25 cellular contexts compared by ENCODE assay signal in genomic region chr6:2488578-2488977, GRCh38.
"Had no signal": no experiment of that assay in that cellular context is flagged by ENCODE, and none has a peak within 500 bp of the region (broad histone marks: within the 10 kb centered on the region; RNA-seq: fewer than 3 reads in every experiment).

No MANE protein-coding gene starts in this region.

- ATAC-seq: stimulated activated effector memory CD8-positive, alpha-beta T cell treated with anti-CD3 and anti-CD28 coated beads, Interleukin-12 subunit alpha, Interleukin-12 subunit beta, amount 100 ng/mL, for 72 hours; stimulated activated memory B cell treated with anti-CD40 and anti-IgM and Interleukin-4, amounts not matched to agents 10 μg/mL and 1 μg/mL and 100 μg/mL, for 72 hours; stimulated activated naive B cell treated with anti-CD40 and anti-IgM and Interleukin-4, amounts not matched to agents 10 μg/mL and 1 μg/mL and 100 μg/mL, for 72 hours; stimulated activated naive CD8-positive, alpha-beta T cell treated with anti-CD3 and anti-CD28 coated beads, Interleukin-15, amount 100 ng/mL, for 72 hours; stimulated activated naive CD8-positive, alpha-beta T cell treated with anti-CD3 and anti-CD28 coated beads, Interleukin-15, Interleukin-2, amounts not matched to agents 100 U/mL and 50 U/mL, for 24 hours had no signal

- H3K36me3 ChIP-seq: stomach, suprapubic skin, thoracic aorta, thyroid gland, tibial artery, tibial nerve, transverse colon, upper lobe of left lung, uterus, vagina had no signal

- H3K27ac ChIP-seq: stomach, suprapubic skin, testis, thoracic aorta, thyroid gland, tibial artery, tibial nerve, transverse colon, upper lobe of left lung, uterus, vagina had no signal

- H3K9me3 ChIP-seq: suprapubic skin, testis, thoracic aorta, thyroid gland, tibial artery, tibial nerve, upper lobe of left lung, uterus, vagina had no signal

- H3K27me3 ChIP-seq: stomach, suprapubic skin, testis, thyroid gland, tibial artery, tibial nerve, transverse colon, upper lobe of left lung, uterus, vagina had no signal

- DNase-seq: stimulated activated CD4-positive, alpha-beta T cell treated with anti-CD3 and anti-CD28 coated beads, Interleukin-2, amount 100 ng/mL, for 24 hours; stimulated activated CD4-positive, alpha-beta T cell treated with anti-CD3 and anti-CD28 coated beads, Interleukin-2, amount 100 ng/mL, for 48 hours; stimulated activated CD4-positive, alpha-beta T cell treated with anti-CD3 and anti-CD28 coated beads, Interleukin-4, amount 100 ng/mL, for 1 hour; stimulated activated CD4-positive, alpha-beta T cell treated with anti-CD3 and anti-CD28 coated beads, Interleukin-4, amount 100 ng/mL, for 24 hours; stimulated activated CD4-positive, alpha-beta T cell treated with anti-CD3 and anti-CD28 coated beads, Interleukin-4, amount 100 ng/mL, for 4 hours; stimulated activated CD8-positive, alpha-beta memory T cell treated with anti-CD3 and anti-CD28 coated beads, Interleukin-4, amount 100 ng/mL, for 48 hours; stimulated activated naive B cell treated with anti-CD40 and anti-IgM and Interleukin-4, amounts not matched to agents 10 μg/mL and 1 μg/mL and 100 μg/mL, for 72 hours; stimulated activated naive CD4-positive, alpha-beta T cell; stimulated activated naive CD4-positive, alpha-beta T cell treated with Interleukin-2 at 50 U/mL for 16 hours; stimulated activated naive CD8-positive, alpha-beta T cell treated with anti-CD3 and anti-CD28 coated beads, Interleukin-15, amount 100 ng/mL, for 72 hours; stimulated activated naive CD8-positive, alpha-beta T cell treated with anti-CD3 and anti-CD28 coated beads, Interleukin-15, Interleukin-2, amounts not matched to agents 100 U/mL and 50 U/mL, for 24 hours; stomach; substantia nigra; testis; thyroid gland; tibial artery; transverse colon; upper lobe of left lung; uterus had no signal

- H3K4me3 ChIP-seq: stomach, suprapubic skin, testis, thoracic aorta, thyroid gland, tibial artery, tibial nerve, transverse colon, upper lobe of left lung, uterus, vagina had no signal

- H3K4me1 ChIP-seq: testis, tibial artery, tibial nerve, transverse colon, upper lobe of left lung, uterus, vagina had no signal
